Comparison of ENCODE assay signal across 11 cellular contexts in the genomic region with DNA sequence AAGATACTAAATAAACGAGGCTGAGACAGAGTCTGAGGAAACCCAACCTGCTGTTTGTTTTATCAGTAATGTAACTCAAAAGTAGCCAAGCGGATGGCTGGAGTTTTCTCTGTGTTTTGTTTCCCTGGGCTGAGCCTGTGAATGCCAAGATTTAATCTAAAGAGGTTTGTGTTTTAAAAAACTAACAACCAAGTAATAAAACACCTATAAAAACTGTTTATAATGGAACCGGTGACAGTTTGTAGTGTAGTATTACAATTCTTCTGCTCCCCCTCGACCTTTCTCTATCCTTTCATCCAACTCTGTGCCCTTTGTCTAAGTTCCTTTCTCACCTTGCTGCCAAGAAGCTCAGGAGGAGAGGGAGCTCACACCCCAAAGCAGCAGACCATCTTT. TPM values are rescaled to one million over a fixed set of nuclear protein-coding genes. Genes with fewer than 3 reads are reported as not detected.
A peak's percentile ranks its signal among the peaks of the same experiment; 100 is the strongest.
DNase-seq lines count a peak whose midpoint lies in the region; ATAC-seq, FAIRE-seq and TF ChIP-seq lines count a peak whose summit lies in the region.
"Had no signal": no experiment of that assay in that cellular context is flagged by ENCODE, and none has a peak within 500 bp of the region (broad histone marks: within the 10 kb centered on the region; RNA-seq: fewer than 3 reads in every experiment).

No MANE protein-coding gene starts in this region.

- H3K27me3 Mint-ChIP-seq in activated T-helper 2 cell treated with anti-CD3 and anti-CD28 coated beads, Interferon-gamma antibody, Interleukin-2, Interleukin-4, amounts not matched to agents 10 μg/mL and 5 μg/mL and 100 μg/mL, durations not matched to agents 14 hours and 24 hours and 36 hours (ENCODE audit: low read depth): no peaks in the 10 kb centered on the region
- H3K27me3 Mint-ChIP-seq in mesothelial cell of epicardium (ENCODE audit: low read depth): no peaks in the 10 kb centered on the region

- H3K36me3 ChIP-seq in right atrium auricular region (no peaks in the 10 kb centered on the region), uterus (no peaks in the 10 kb centered on the region)
- H3K36me3 ChIP-seq: WERI-Rb-1 had no signal

- H3K9me3 ChIP-seq in right atrium auricular region (no peaks in the 10 kb centered on the region), uterus (no peaks in the 10 kb centered on the region)

- H3K27me3 ChIP-seq in right atrium auricular region (no peaks in the 10 kb centered on the region), uterus (no peaks in the 10 kb centered on the region)

- TF ChIP-seq CTCF in right atrium auricular region (IDR thresholded peaks at IDR 0.05): no peak
- no peak for TF ChIP-seq CTCF in mesothelial cell of epicardium (IDR thresholded peaks at IDR 0.05; ENCODE audit: unreplicated experiment)
- TF ChIP-seq CTCF in uterus (IDR thresholded peaks at IDR 0.05): no peak

- H3K4me1 ChIP-seq in right atrium auricular region (peaks cover 0 to 36% of the 10 kb centered on the region in 2 donors), uterus (peaks cover 0 to 15% of the 10 kb centered on the region in 2 donors)

- H3K9me3 Mint-ChIP-seq in activated T-helper 2 cell treated with anti-CD3 and anti-CD28 coated beads, Interferon-gamma antibody, Interleukin-2, Interleukin-4, amounts not matched to agents 10 μg/mL and 5 μg/mL and 100 μg/mL, durations not matched to agents 14 hours and 24 hours and 36 hours: no peaks in the 10 kb centered on the region
- H3K9me3 Mint-ChIP-seq in mesothelial cell of epicardium: no peaks in the 10 kb centered on the region

- no peak overlapping the region for H3K4me3 ChIP-seq in right atrium auricular region
- H3K4me3 ChIP-seq in uterus: no peak overlapping the region

- TF ChIP-seq POLR2A in uterus (IDR thresholded peaks at IDR 0.05) (no peak), H54 (IDR thresholded peaks at IDR 0.05; ENCODE audit: low read depth, low read length) (no peak)

- no peak for FAIRE-seq in H54 (lab: Jason Lieb, UNC)
- FAIRE-seq: small intestine had no signal

- no peak for ATAC-seq in left cardiac atrium
- ATAC-seq in sciatic nerve: no peak

- peak overlapping the region; percentile 88 for H3K4me3 Mint-ChIP-seq in activated T-helper 2 cell treated with anti-CD3 and anti-CD28 coated beads, Interferon-gamma antibody, Interleukin-2, Interleukin-4, amounts not matched to agents 10 μg/mL and 5 μg/mL and 100 μg/mL, durations not matched to agents 14 hours and 24 hours and 36 hours (ENCODE audit: low read depth)
- peak overlapping the region; percentile 81 for H3K4me3 Mint-ChIP-seq in mesothelial cell of epicardium

- H3K4me1 Mint-ChIP-seq in activated T-helper 2 cell treated with anti-CD3 and anti-CD28 coated beads, Interferon-gamma antibody, Interleukin-2, Interleukin-4, amounts not matched to agents 10 μg/mL and 5 μg/mL and 100 μg/mL, durations not matched to agents 14 hours and 24 hours and 36 hours (ENCODE audit: low read depth): peaks cover 46% of the 10 kb centered on the region
- H3K4me1 Mint-ChIP-seq in mesothelial cell of epicardium: peaks cover 52% of the 10 kb centered on the region

- intact Hi-C loops in left cardiac atrium (cut with DNase I) (loop anchor here in 1 of 2 donors (10.0 kb wide), 2 partner anchors 229 to 281 kb away; a partner anchor contains a TSS), uterus (cut with DNase I; ENCODE audit: low total_unique reads) (no loop called here), sciatic nerve (cut with DNase I) (no loop called here)
- intact Hi-C loops in activated T-helper 2 cell treated with anti-CD3 and anti-CD28 coated beads, Interferon-gamma antibody, Interleukin-2, Interleukin-4, amounts not matched to agents 10 μg/mL and 5 μg/mL and 100 μg/mL, durations not matched to agents 14 hours and 24 hours and 36 hours (cut with micrococcal nuclease): loop anchor here (10.0 kb wide), 1 partner anchor 559 kb away; no protein-coding TSS in a partner anchor

- peaks cover 6% of the 10 kb centered on the region for H3K36me3 Mint-ChIP-seq in activated T-helper 2 cell treated with anti-CD3 and anti-CD28 coated beads, Interferon-gamma antibody, Interleukin-2, Interleukin-4, amounts not matched to agents 10 μg/mL and 5 μg/mL and 100 μg/mL, durations not matched to agents 14 hours and 24 hours and 36 hours (ENCODE audit: low read depth)
- H3K36me3 Mint-ChIP-seq in mesothelial cell of epicardium: peaks cover 1% of the 10 kb centered on the region

- DNase-seq in right atrium auricular region (ENCODE audit: low spot score) (no peak), left cardiac atrium (no peak), mesothelial cell of epicardium (ENCODE audit: low spot score in 2 of 2, unreplicated experiment in 2 of 2) (no peak), uterus (no peak), H54 (ENCODE audit: insufficient read length, low spot score) (no peak), sciatic nerve (ENCODE audit: low spot score) (no peak)
- no peak for DNase-seq in activated T-helper 2 cell treated with anti-CD3 and anti-CD28 coated beads, Interferon-gamma antibody, Interleukin-2, Interleukin-4, amounts not matched to agents 10 μg/mL and 5 μg/mL and 100 μg/mL, durations not matched to agents 14 hours and 24 hours and 36 hours (ENCODE audit: low spot score)
- no peak for DNase-seq in stimulated activated naive CD4-positive, alpha-beta T cell treated with Interleukin-2 at 50 U/mL for 16 hours (lab: John Stamatoyannopoulos, UW)
- DNase-seq: DMS79 treated with DMSO at 0.1 percent for 48 hours had no signal

- peak overlapping the region; percentile 89 for H3K27ac Mint-ChIP-seq in activated T-helper 2 cell treated with anti-CD3 and anti-CD28 coated beads, Interferon-gamma antibody, Interleukin-2, Interleukin-4, amounts not matched to agents 10 μg/mL and 5 μg/mL and 100 μg/mL, durations not matched to agents 14 hours and 24 hours and 36 hours
- H3K27ac Mint-ChIP-seq in mesothelial cell of epicardium: peak overlapping the region; percentile 89

- H3K27ac ChIP-seq in right atrium auricular region: peak overlapping the region; percentile 94 to 97
- H3K27ac ChIP-seq in uterus: peak overlapping the region; percentile 93 to 97
- H3K27ac ChIP-seq: WERI-Rb-1 had no signal

RNA-seq across cellular contexts. Expression of a gene that starts 2.6 kb away (rescaled TPM):
- total RNA-seq in right atrium auricular region (10 to 100 TPM; 42.7 to 43.5 TPM), left cardiac atrium (10 to 100 TPM; 25.2 to 37.0 TPM), mesothelial cell of epicardium (147 to 155 TPM (median 148 TPM) in 3 replicates), uterus (100 to 1,000 TPM in 1 of 4 donors, 10 to 100 TPM in 3; 29.1 to 159 (median 61.2) TPM), sciatic nerve (57.3 TPM)
- 24.2 and 26.6 TPM in 2 replicates for total RNA-seq in activated T-helper 2 cell treated with anti-CD3 and anti-CD28 coated beads, Interferon-gamma antibody, Interleukin-2, Interleukin-4, amounts not matched to agents 10 μg/mL and 5 μg/mL and 100 μg/mL, durations not matched to agents 14 hours and 24 hours and 36 hours
